ENCODE assay signal across 37 cellular contexts in the genomic region with DNA sequence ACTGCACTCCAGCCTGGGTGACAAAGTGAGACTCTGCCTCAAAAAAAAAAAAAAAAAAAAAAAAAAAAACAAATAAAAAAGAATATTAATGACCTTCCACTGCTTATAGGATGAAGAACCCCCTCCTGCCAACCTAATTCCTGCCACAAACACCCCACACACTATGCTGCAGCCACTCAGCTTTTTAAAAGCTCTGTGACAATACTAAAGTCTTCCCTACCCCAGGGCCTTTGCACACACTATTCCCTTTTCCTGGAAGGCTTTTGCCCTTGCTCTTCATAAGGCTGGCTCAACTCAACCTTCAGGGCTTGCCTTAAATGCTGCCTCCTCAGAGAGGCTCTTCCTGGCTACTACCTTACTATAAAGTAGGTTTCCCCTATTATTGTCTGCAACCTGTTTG.
"Had no signal": no experiment of that assay in that cellular context is flagged by ENCODE, and none has a peak within 500 bp of the region (broad histone marks: within the 10 kb centered on the region; RNA-seq: fewer than 3 reads in every experiment).

No MANE protein-coding gene starts in this region.

- H3K4me3 ChIP-seq: adrenal gland, body of pancreas, breast epithelium had no signal

- H3K27ac ChIP-seq: adrenal gland, body of pancreas, brain microvascular endothelial cell, breast epithelium, VCaP had no signal

- H3K27ac Mint-ChIP-seq: activated CD4-positive, alpha-beta memory T cell treated with anti-CD3 and anti-CD28 coated beads for 36 hours; activated CD4-positive, alpha-beta T cell treated with anti-CD3 and anti-CD28 coated beads, Interleukin-2, amount 10 ng/mL, durations not matched to agents 24 days and 14 days; activated CD8-positive, alpha-beta T cell treated with anti-CD3 and anti-CD28 coated beads for 36 hours; activated naive CD4-positive, alpha-beta T cell treated with anti-CD3 and anti-CD28 coated beads for 36 hours; activated naive CD4-positive, alpha-beta T cell treated with anti-CD3 and anti-CD28 coated beads, Interleukin-2, amount 50 U/mL, for 72 hours; activated naive CD8-positive, alpha-beta T cell treated with anti-CD3 and anti-CD28 coated beads for 36 hours; activated T-cell treated with anti-CD3 and anti-CD28 coated beads, Interleukin-2, amount 50 U/mL, for 72 hours; activated T-helper 1 cell treated with anti-CD3 and anti-CD28 coated beads, Interleukin-12 subunit alpha, Interleukin-12 subunit beta, Interleukin-2, Interleukin-4 antibody, amounts not matched to agents 30 ng/mL and 10 ng/mL and 1 ng/mL, durations not matched to agents 14 hours and 24 hours and 36 hours; activated T-helper 17 cell treated with anti-CD3 and anti-CD28 coated beads, Interleukin-2, amount 50 U/mL, for 72 hours; T-helper 1 cell treated with Interleukin-12 subunit alpha and Interleukin-12 subunit beta and Interleukin-4 antibody, amounts not matched to agents 30 μg/mL and 1 μg/mL, for 36 hours; T-helper 2 cell treated with Interferon-gamma antibody and Interleukin-4, amounts not matched to agents 5 μg/mL and 100 μg/mL, for 36 hours had no signal

- H3K9me3 ChIP-seq: adrenal gland, body of pancreas, breast epithelium had no signal

- H3K36me3 Mint-ChIP-seq: activated CD4-positive, alpha-beta memory T cell treated with anti-CD3 and anti-CD28 coated beads for 36 hours; activated naive CD4-positive, alpha-beta T cell treated with anti-CD3 and anti-CD28 coated beads, Interleukin-2, amount 50 U/mL, for 72 hours; activated naive CD8-positive, alpha-beta T cell treated with anti-CD3 and anti-CD28 coated beads for 36 hours had no signal

- H3K27me3 ChIP-seq: adrenal gland, body of pancreas, brain microvascular endothelial cell, breast epithelium had no signal

- H3K9me3 Mint-ChIP-seq: activated B cell treated with CpG ODN at 0.5 μM for 24 hours; activated CD4-positive, alpha-beta memory T cell treated with anti-CD3 and anti-CD28 coated beads for 36 hours; activated CD4-positive, alpha-beta T cell treated with anti-CD3 and anti-CD28 coated beads, Interleukin-2, amount 10 ng/mL, durations not matched to agents 24 days and 14 days; activated CD8-positive, alpha-beta T cell treated with anti-CD3 and anti-CD28 coated beads for 36 hours; activated naive CD4-positive, alpha-beta T cell treated with anti-CD3 and anti-CD28 coated beads for 36 hours; activated naive CD4-positive, alpha-beta T cell treated with anti-CD3 and anti-CD28 coated beads, Interleukin-2, amount 50 U/mL, for 72 hours; activated naive CD8-positive, alpha-beta T cell treated with anti-CD3 and anti-CD28 coated beads for 36 hours; activated T-cell treated with anti-CD3 and anti-CD28 coated beads, Interleukin-2, amount 50 U/mL, for 4 hours; activated T-cell treated with anti-CD3 and anti-CD28 coated beads, Interleukin-2, amount 50 U/mL, for 72 hours; activated T-helper 1 cell treated with anti-CD3 and anti-CD28 coated beads, Interleukin-12 subunit alpha, Interleukin-12 subunit beta, Interleukin-2, Interleukin-4 antibody, amounts not matched to agents 30 ng/mL and 10 ng/mL and 1 ng/mL, durations not matched to agents 14 hours and 24 hours and 36 hours; activated T-helper 17 cell treated with anti-CD3 and anti-CD28 coated beads, Interleukin-2, amount 50 U/mL, for 72 hours; T-helper 1 cell treated with Interleukin-12 subunit alpha and Interleukin-12 subunit beta and Interleukin-4 antibody, amounts not matched to agents 30 μg/mL and 1 μg/mL, for 36 hours; T-helper 2 cell treated with Interferon-gamma antibody and Interleukin-4, amounts not matched to agents 5 μg/mL and 100 μg/mL, for 36 hours had no signal

- FAIRE-seq: astrocyte, colon, TTC549 had no signal

- H3K4me3 Mint-ChIP-seq: activated CD4-positive, alpha-beta memory T cell treated with anti-CD3 and anti-CD28 coated beads for 36 hours; activated CD4-positive, alpha-beta T cell treated with anti-CD3 and anti-CD28 coated beads, Interleukin-2, amount 10 ng/mL, durations not matched to agents 24 days and 14 days; activated CD8-positive, alpha-beta T cell treated with anti-CD3 and anti-CD28 coated beads for 36 hours; activated naive CD4-positive, alpha-beta T cell treated with anti-CD3 and anti-CD28 coated beads for 36 hours; activated naive CD8-positive, alpha-beta T cell treated with anti-CD3 and anti-CD28 coated beads for 36 hours; activated T-cell treated with anti-CD3 and anti-CD28 coated beads, Interleukin-2, amount 50 U/mL, for 4 hours; activated T-cell treated with anti-CD3 and anti-CD28 coated beads, Interleukin-2, amount 50 U/mL, for 72 hours; activated T-helper 1 cell treated with anti-CD3 and anti-CD28 coated beads, Interleukin-12 subunit alpha, Interleukin-12 subunit beta, Interleukin-2, Interleukin-4 antibody, amounts not matched to agents 30 ng/mL and 10 ng/mL and 1 ng/mL, durations not matched to agents 14 hours and 24 hours and 36 hours; activated T-helper 17 cell treated with anti-CD3 and anti-CD28 coated beads, Interleukin-2, amount 50 U/mL, for 72 hours; T-helper 1 cell treated with Interleukin-12 subunit alpha and Interleukin-12 subunit beta and Interleukin-4 antibody, amounts not matched to agents 30 μg/mL and 1 μg/mL, for 36 hours; T-helper 2 cell treated with Interferon-gamma antibody and Interleukin-4, amounts not matched to agents 5 μg/mL and 100 μg/mL, for 36 hours had no signal

- DNase-seq: activated B cell treated with CpG ODN at 0.5 μM for 24 hours; activated CD4-positive, alpha-beta memory T cell treated with anti-CD3 and anti-CD28 coated beads for 36 hours; activated CD4-positive, alpha-beta T cell treated with anti-CD3 and anti-CD28 coated beads for 4 hours; activated CD4-positive, alpha-beta T cell treated with anti-CD3 and anti-CD28 coated beads, Interleukin-2, amount 10 ng/mL, durations not matched to agents 24 days and 14 days; activated CD4-positive, alpha-beta T cell treated with anti-CD3 and anti-CD28 coated beads, Interleukin-2, amount 50 U/mL, for 1 hour; activated CD4-positive, alpha-beta T cell treated with anti-CD3 and anti-CD28 coated beads, Interleukin-2, amount 50 U/mL, for 4 hours; activated CD4-positive, CD25-positive, alpha-beta regulatory T cell treated with anti-CD3 and anti-CD28 coated beads, Interleukin-2, amount 50 U/mL, for 72 hours; activated CD8-positive, alpha-beta memory T cell treated with anti-CD3 and anti-CD28 coated beads, Interleukin-2, amount 50 U/mL, for 4 hours; activated CD8-positive, alpha-beta T cell treated with anti-CD3 and anti-CD28 coated beads for 36 hours; activated effector memory CD4-positive, alpha-beta T cell treated with Interleukin-2 at 50 U/mL for 16 hours; activated gamma-delta T cell treated with Interleukin-2 at 50 U/mL for 16 hours; activated naive CD4-positive, alpha-beta T cell; activated naive CD4-positive, alpha-beta T cell treated with anti-CD3 and anti-CD28 coated beads for 36 hours; activated naive CD4-positive, alpha-beta T cell treated with anti-CD3 and anti-CD28 coated beads, Interleukin-2, amount 50 U/mL, for 16 hours; activated naive CD8-positive, alpha-beta T cell treated with anti-CD3 and anti-CD28 coated beads for 36 hours; activated T-cell treated with anti-CD3 and anti-CD28 coated beads for 4 hours; activated T-cell treated with anti-CD3 and anti-CD28 coated beads, Interleukin-2, amount 50 U/mL, for 1 hour; activated T-cell treated with anti-CD3 and anti-CD28 coated beads, Interleukin-2, amount 50 U/mL, for 4 hours; activated T-cell treated with anti-CD3 and anti-CD28 coated beads, Interleukin-2, amount 50 U/mL, for 72 hours; adrenal gland; amniotic stem cell; aorta; brain microvascular endothelial cell; central memory CD4-positive, alpha-beta T cell; T-helper 2 cell; T-helper 9 cell had no signal

- ATAC-seq: activated CD8-positive, alpha-beta T cell treated with anti-CD3 and anti-CD28 coated beads for 36 hours; activated naive CD4-positive, alpha-beta T cell treated with anti-CD3 and anti-CD28 coated beads, Interleukin-2, amount 50 U/mL, for 72 hours; activated T-cell treated with anti-CD3 and anti-CD28 coated beads, Interleukin-2, amount 50 U/mL, for 4 hours; activated T-cell treated with anti-CD3 and anti-CD28 coated beads, Interleukin-2, amount 50 U/mL, for 72 hours; activated T-helper 17 cell treated with anti-CD3 and anti-CD28 coated beads, Interleukin-2, amount 50 U/mL, for 72 hours; body of pancreas had no signal

- H3K4me1 Mint-ChIP-seq: activated CD4-positive, alpha-beta T cell treated with anti-CD3 and anti-CD28 coated beads, Interleukin-2, amount 10 ng/mL, durations not matched to agents 24 days and 14 days; activated naive CD8-positive, alpha-beta T cell treated with anti-CD3 and anti-CD28 coated beads for 36 hours; activated T-helper 17 cell treated with anti-CD3 and anti-CD28 coated beads, Interleukin-2, amount 50 U/mL, for 72 hours had no signal

- H3K36me3 ChIP-seq: adrenal gland, brain microvascular endothelial cell, breast epithelium had no signal

- H3K4me1 ChIP-seq: adrenal gland, body of pancreas, breast epithelium had no signal

- H3K27me3 Mint-ChIP-seq: activated B cell treated with CpG ODN at 0.5 μM for 24 hours; activated CD4-positive, alpha-beta memory T cell treated with anti-CD3 and anti-CD28 coated beads for 36 hours; activated CD8-positive, alpha-beta T cell treated with anti-CD3 and anti-CD28 coated beads for 36 hours; activated naive CD8-positive, alpha-beta T cell treated with anti-CD3 and anti-CD28 coated beads for 36 hours had no signal
